ENCODE assay signal across 1 cellular context in the genomic region with DNA sequence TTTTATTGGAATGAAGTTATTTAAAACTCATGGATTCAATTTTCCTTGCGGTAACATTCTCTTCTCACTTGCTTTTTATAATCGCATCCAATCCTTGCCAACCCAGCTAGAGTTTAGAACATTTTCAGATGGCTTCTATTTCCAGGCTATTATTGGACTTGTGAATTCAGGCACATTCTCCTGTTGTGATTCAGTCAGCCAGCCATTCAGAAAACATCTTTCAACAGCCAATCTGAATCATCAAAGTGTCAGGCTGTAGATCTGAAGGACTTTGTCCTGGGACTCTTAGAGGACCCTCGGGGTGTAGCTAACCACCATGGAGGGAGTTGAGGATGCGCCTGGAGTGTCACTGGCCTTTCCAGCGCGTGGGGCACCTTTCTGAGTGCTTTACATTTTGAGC.
TF ChIP-seq lines count a peak whose summit lies in the region.

No MANE protein-coding gene starts in this region.

TF ChIP-seq in GM12878, 131 proteins besides CTCF, POLR2A, EP300 and RAD21 (continued from another document):
- TF ChIP-seq, protein P1, sequence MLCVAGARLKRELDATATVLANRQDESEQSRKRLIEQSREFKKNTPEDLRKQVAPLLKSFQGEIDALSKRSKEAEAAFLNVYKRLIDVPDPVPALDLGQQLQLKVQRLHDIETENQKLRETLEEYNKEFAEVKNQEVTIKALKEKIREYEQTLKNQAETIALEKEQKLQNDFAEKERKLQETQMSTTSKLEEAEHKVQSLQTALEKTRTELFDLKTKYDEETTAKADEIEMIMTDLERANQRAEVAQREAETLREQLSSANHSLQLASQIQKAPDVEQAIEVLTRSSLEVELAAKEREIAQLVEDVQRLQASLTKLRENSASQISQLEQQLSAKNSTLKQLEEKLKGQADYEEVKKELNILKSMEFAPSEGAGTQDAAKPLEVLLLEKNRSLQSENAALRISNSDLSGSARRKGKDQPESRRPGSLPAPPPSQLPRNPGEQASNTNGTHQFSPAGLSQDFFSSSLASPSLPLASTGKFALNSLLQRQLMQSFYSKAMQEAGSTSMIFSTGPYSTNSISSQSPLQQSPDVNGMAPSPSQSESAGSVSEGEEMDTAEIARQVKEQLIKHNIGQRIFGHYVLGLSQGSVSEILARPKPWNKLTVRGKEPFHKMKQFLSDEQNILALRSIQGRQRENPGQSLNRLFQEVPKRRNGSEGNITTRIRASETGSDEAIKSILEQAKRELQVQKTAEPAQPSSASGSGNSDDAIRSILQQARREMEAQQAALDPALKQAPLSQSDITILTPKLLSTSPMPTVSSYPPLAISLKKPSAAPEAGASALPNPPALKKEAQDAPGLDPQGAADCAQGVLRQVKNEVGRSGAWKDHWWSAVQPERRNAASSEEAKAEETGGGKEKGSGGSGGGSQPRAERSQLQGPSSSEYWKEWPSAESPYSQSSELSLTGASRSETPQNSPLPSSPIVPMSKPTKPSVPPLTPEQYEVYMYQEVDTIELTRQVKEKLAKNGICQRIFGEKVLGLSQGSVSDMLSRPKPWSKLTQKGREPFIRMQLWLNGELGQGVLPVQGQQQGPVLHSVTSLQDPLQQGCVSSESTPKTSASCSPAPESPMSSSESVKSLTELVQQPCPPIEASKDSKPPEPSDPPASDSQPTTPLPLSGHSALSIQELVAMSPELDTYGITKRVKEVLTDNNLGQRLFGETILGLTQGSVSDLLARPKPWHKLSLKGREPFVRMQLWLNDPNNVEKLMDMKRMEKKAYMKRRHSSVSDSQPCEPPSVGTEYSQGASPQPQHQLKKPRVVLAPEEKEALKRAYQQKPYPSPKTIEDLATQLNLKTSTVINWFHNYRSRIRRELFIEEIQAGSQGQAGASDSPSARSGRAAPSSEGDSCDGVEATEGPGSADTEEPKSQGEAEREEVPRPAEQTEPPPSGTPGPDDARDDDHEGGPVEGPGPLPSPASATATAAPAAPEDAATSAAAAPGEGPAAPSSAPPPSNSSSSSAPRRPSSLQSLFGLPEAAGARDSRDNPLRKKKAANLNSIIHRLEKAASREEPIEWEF (IDR thresholded peaks at IDR 0.05; ENCODE audit: insufficient replicate concordance, low read depth, low read length): no peak
- TF ChIP-seq SMAD1 (IDR thresholded peaks at IDR 0.05; ENCODE audit: low read depth, partially characterized antibody) (no peak), CREM (IDR thresholded peaks at IDR 0.05; ENCODE audit: low read depth) (no peak), CBX5 (IDR thresholded peaks at IDR 0.05; ENCODE audit: low read depth) (no peak), ZNF207 (IDR thresholded peaks at IDR 0.05; ENCODE audit: borderline replicate concordance) (no peak), EED (IDR thresholded peaks at IDR 0.05; ENCODE audit: low read depth) (no peak), SUZ12 (IDR thresholded peaks at IDR 0.05; ENCODE audit: unreplicated experiment) (no peak), BACH1 (IDR thresholded peaks at IDR 0.05; ENCODE audit: borderline replicate concordance) (no peak), IRF4 (IDR thresholded peaks at IDR 0.05; ENCODE audit: low read depth, low read length) (no peak)
- TF ChIP-seq, protein P2, sequence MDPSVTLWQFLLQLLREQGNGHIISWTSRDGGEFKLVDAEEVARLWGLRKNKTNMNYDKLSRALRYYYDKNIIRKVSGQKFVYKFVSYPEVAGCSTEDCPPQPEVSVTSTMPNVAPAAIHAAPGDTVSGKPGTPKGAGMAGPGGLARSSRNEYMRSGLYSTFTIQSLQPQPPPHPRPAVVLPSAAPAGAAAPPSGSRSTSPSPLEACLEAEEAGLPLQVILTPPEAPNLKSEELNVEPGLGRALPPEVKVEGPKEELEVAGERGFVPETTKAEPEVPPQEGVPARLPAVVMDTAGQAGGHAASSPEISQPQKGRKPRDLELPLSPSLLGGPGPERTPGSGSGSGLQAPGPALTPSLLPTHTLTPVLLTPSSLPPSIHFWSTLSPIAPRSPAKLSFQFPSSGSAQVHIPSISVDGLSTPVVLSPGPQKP (IDR thresholded peaks at IDR 0.05; ENCODE audit: low read depth, low read length): no peak
- TF ChIP-seq, protein P3, sequence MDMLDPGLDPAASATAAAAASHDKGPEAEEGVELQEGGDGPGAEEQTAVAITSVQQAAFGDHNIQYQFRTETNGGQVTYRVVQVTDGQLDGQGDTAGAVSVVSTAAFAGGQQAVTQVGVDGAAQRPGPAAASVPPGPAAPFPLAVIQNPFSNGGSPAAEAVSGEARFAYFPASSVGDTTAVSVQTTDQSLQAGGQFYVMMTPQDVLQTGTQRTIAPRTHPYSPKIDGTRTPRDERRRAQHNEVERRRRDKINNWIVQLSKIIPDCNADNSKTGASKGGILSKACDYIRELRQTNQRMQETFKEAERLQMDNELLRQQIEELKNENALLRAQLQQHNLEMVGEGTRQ (IDR thresholded peaks at IDR 0.05; ENCODE audit: borderline replicate concordance, low read depth, low read length): no peak
- TF ChIP-seq, protein P4, sequence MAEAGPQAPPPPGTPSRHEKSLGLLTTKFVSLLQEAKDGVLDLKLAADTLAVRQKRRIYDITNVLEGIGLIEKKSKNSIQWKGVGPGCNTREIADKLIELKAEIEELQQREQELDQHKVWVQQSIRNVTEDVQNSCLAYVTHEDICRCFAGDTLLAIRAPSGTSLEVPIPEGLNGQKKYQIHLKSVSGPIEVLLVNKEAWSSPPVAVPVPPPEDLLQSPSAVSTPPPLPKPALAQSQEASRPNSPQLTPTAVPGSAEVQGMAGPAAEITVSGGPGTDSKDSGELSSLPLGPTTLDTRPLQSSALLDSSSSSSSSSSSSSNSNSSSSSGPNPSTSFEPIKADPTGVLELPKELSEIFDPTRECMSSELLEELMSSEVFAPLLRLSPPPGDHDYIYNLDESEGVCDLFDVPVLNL (IDR thresholded peaks at IDR 0.05; ENCODE audit: low read depth, low read length): no peak
- TF ChIP-seq, protein P5, sequence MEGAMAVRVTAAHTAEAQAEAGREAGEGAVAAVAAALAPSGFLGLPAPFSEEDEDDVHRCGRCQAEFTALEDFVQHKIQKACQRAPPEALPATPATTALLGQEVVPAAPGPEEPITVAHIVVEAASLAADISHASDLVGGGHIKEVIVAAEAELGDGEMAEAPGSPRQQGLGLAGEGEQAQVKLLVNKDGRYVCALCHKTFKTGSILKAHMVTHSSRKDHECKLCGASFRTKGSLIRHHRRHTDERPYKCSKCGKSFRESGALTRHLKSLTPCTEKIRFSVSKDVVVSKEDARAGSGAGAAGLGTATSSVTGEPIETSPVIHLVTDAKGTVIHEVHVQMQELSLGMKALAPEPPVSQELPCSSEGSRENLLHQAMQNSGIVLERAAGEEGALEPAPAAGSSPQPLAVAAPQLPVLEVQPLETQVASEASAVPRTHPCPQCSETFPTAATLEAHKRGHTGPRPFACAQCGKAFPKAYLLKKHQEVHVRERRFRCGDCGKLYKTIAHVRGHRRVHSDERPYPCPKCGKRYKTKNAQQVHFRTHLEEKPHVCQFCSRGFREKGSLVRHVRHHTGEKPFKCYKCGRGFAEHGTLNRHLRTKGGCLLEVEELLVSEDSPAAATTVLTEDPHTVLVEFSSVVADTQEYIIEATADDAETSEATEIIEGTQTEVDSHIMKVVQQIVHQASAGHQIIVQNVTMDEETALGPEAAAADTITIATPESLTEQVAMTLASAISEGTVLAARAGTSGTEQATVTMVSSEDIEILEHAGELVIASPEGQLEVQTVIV (IDR thresholded peaks at IDR 0.05; ENCODE audit: borderline replicate concordance, partially characterized antibody): no peak
